In the genomic region with DNA sequence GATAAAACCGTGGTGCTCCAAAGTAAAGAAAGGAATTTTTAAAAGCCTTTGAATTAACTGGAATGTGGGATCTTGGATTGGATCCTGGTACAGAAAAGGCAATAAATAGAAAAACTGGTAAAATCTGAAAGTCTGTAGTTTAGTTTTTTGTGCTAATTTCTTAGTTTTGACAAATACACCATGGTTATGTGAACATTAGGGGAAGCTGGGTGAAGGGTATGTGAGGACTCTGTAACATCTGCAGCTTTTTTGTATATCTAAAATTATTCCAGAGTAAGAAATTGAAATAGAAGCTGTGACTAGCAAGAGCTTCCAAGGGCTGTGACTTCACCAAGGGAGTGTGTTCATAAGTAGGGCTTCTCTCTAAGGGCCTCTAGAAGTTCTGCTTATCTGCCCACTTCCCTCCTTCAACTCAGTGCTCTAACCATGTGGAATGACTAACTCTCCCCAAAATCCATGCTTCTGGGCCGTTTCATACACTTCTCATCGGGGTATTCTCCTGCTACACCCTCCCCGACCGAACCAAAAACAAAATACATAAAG, we compare ENCODE assay signal across 1 cellular context.
TF ChIP-seq lines count a peak whose summit lies in the region.

No MANE protein-coding gene starts in this region.

TF ChIP-seq in GM12891, 5 proteins besides CTCF, POLR2A, EP300 and RAD21:
- TF ChIP-seq SPI1 (IDR thresholded peaks at IDR 0.05; ENCODE audit: low read depth, low read length) (peak; percentile 40), PAX5 (IDR thresholded peaks at IDR 0.05; ENCODE audit: insufficient read depth, low read length, severe bottlenecking) (no peak)
